In genomic region chr4:152850377-152850776, GRCh38 we compare ENCODE assay signal across 9 cellular contexts.
A peak's percentile ranks its signal among the peaks of the same experiment; 100 is the strongest.
DNase-seq lines count a peak whose midpoint lies in the region; ATAC-seq and TF ChIP-seq lines count a peak whose summit lies in the region.
"Had no signal": no experiment of that assay in that cellular context is flagged by ENCODE, and none has a peak within 500 bp of the region (broad histone marks: within the 10 kb centered on the region; RNA-seq: fewer than 3 reads in every experiment).

No MANE protein-coding gene starts in this region.

- H3K9me2 ChIP-seq in PC-3 (replicated peaks; ENCODE audit: low read length) = no peaks in the 10 kb centered on the region

- ATAC-seq in PC-3 = no peak; the same call in 1 of the 2 replicates
- ATAC-seq in GM18907 (IDR thresholded peaks at IDR 0.05; ENCODE audit: unreplicated experiment) = no peak

- no peaks in the 10 kb centered on the region for H3K4me1 Mint-ChIP-seq in Caco-2 (ENCODE audit: low read depth, unreplicated experiment)

- DNase-seq in SIG-M5 treated with dmso at 0.1 percent for 504 hours (lab: John Stamatoyannopoulos, UW; ENCODE audit: unreplicated experiment) = peak; percentile 59
- no peak for DNase-seq in SIG-M5 (lab: John Stamatoyannopoulos, UW)
- DNase-seq in PC-3 = peak; percentile 41
- DNase-seq in epithelial cell of prostate (ENCODE audit: low read depth, low spot score) = peak; percentile 22
- peak; percentile 75 for DNase-seq in osteoblast (ENCODE audit: insufficient read length, low spot score, missing footprints)
- DNase-seq in Caco-2 = no peak
- no peak for DNase-seq in hippocampal formation (lab: John Stamatoyannopoulos, UW)

- H3K27me3 ChIP-seq in PC-3 (ENCODE audit: low read length) (no peaks in the 10 kb centered on the region), osteoblast (ENCODE audit: insufficient read depth, low read length) (no peaks in the 10 kb centered on the region), Caco-2 (replicated peaks; ENCODE audit: control insufficient read depth, insufficient read depth, low read length) (no peaks in the 10 kb centered on the region)

- no peaks in the 10 kb centered on the region for H3K9me3 ChIP-seq in PC-3 (ENCODE audit: low read length)
- peaks cover 2% of the 10 kb centered on the region for H3K9me3 ChIP-seq in osteoblast (ENCODE audit: low read depth, low read length)
- 0 out of 2 replicates have a peak, but pooled peaks cover 18% of the 10 kb centered on the region for H3K9me3 ChIP-seq in Caco-2

- BruUV-seq in PC-3 (replicated peaks; lab: Mats Ljungman, UMichigan) (no TSS peak), Caco-2 (replicated peaks; lab: Mats Ljungman, UMichigan) (no TSS peak)

- TF ChIP-seq CTCF in PC-3 (conservative IDR thresholded peaks at IDR 0.05; ENCODE audit: low read depth, low read length) (no peak), osteoblast (IDR thresholded peaks at IDR 0.05; ENCODE audit: extremely low read depth, low read depth, low read length) (no peak), Caco-2 (IDR thresholded peaks at IDR 0.05; ENCODE audit: insufficient read depth in 1 of 2, low read depth in 1 of 2, low read length in 1 of 2, severe bottlenecking in 1 of 2, unreplicated experiment in 1 of 2) (no peak)

- H3K36me3 ChIP-seq in PC-3 (ENCODE audit: low read depth, low read length) (peaks cover 9% of the 10 kb centered on the region), osteoblast (ENCODE audit: insufficient read depth, low read length) (no peaks in the 10 kb centered on the region), Caco-2 (ENCODE audit: control insufficient read depth, insufficient read depth, low read length) (no peaks in the 10 kb centered on the region)

- intact Hi-C loops in PC-3 (cut with micrococcal nuclease) (no loop called here), Caco-2 (cut with micrococcal nuclease; ENCODE audit: unreplicated experiment) (no loop called here)

- H3K4me1 ChIP-seq in PC-3 (ENCODE audit: insufficient read depth, low read length) (peaks cover 10% of the 10 kb centered on the region), osteoblast (ENCODE audit: insufficient read depth, low read length) (peaks cover 5% of the 10 kb centered on the region), Caco-2 (no peaks in the 10 kb centered on the region)

- POLR2A ChIA-PET in PC-3 (lab: Charles Lee; ENCODE audit: unreplicated experiment) (no interaction called here), Caco-2 (lab: Charles Lee) (no interaction called here)

- H3K4me2 ChIP-seq in PC-3 (ENCODE audit: low read length) (peak overlapping the region; percentile 7; the same call in 1 of the 2 replicates), osteoblast (ENCODE audit: insufficient read depth, low read length) (no peak overlapping the region)

- H3K9me3 Mint-ChIP-seq in Caco-2 (ENCODE audit: unreplicated experiment) = peaks cover 21% of the 10 kb centered on the region

- CTCF ChIA-PET in PC-3 (lab: Charles Lee) (no interaction called here), Caco-2 (lab: Charles Lee) (no interaction called here)

- H3K27ac Mint-ChIP-seq in Caco-2 (ENCODE audit: unreplicated experiment) = no peak overlapping the region

- H2AFZ ChIP-seq in PC-3 (ENCODE audit: low read length) (no peak overlapping the region), osteoblast (ENCODE audit: low read length) (no peak overlapping the region)

- H3F3A ChIP-seq in PC-3 (ENCODE audit: low read length, unreplicated experiment) = no peaks in the 10 kb centered on the region

- no peak overlapping the region for H3K9ac ChIP-seq in PC-3 (ENCODE audit: low read length)

- H3K27ac ChIP-seq in PC-3 (ENCODE audit: low read length) = no peak overlapping the region
- peak overlapping the region; percentile 79 for H3K27ac ChIP-seq in epithelial cell of prostate
- H3K27ac ChIP-seq in osteoblast (ENCODE audit: low read depth, low read length) = no peak overlapping the region
- H3K27ac ChIP-seq: 22Rv1 had no signal

- no peaks in the 10 kb centered on the region for H3K27me3 Mint-ChIP-seq in Caco-2 (ENCODE audit: insufficient read depth, unreplicated experiment)

- H3K4me3 ChIP-seq in PC-3 (ENCODE audit: low read length) (no peak overlapping the region), osteoblast (ENCODE audit: insufficient read depth, low read length) (no peak overlapping the region), Caco-2 (ENCODE audit: low read depth, low read length) (no peak overlapping the region)

- peaks cover 8% of the 10 kb centered on the region for H3K36me3 Mint-ChIP-seq in Caco-2 (ENCODE audit: insufficient read depth, unreplicated experiment)

- no peaks in the 10 kb centered on the region for H3K79me2 ChIP-seq in PC-3 (ENCODE audit: low read length)
- H3K79me2 ChIP-seq in osteoblast (ENCODE audit: insufficient read depth, low read length) = peaks cover 28% of the 10 kb centered on the region

- no peak overlapping the region for H3K4me3 Mint-ChIP-seq in Caco-2 (ENCODE audit: unreplicated experiment)

- H4K20me1 ChIP-seq in PC-3 (ENCODE audit: low read length) = no peaks in the 10 kb centered on the region
- peaks cover 15% of the 10 kb centered on the region for H4K20me1 ChIP-seq in osteoblast (ENCODE audit: insufficient read depth, low read length)

Comparison
In these comparisons a context has a peak if more than half of its experiments do, and no peak if none do; other contexts are left out.
1. DNase-seq: peak in SIG-M5 treated with dmso at 0.1 percent for 504 hours (single experiment), PC-3 (single experiment), epithelial cell of prostate (single experiment) and osteoblast (single experiment); none in SIG-M5 (single experiment), Caco-2 (0 of 2) and hippocampal formation (0 of 2).